ENCODE assay signal across 16 cellular contexts in genomic region chr2:8980096-8980495, GRCh38. TPM values are rescaled to one million over a fixed set of nuclear protein-coding genes. Genes with fewer than 3 reads are reported as not detected.
DNase-seq lines count a peak whose midpoint lies in the region; TF ChIP-seq lines count a peak whose summit lies in the region.
"Had no signal": no experiment of that assay in that cellular context is flagged by ENCODE, and none has a peak within 500 bp of the region (broad histone marks: within the 10 kb centered on the region; RNA-seq: fewer than 3 reads in every experiment).

No MANE protein-coding gene starts in this region.

- no peak overlapping the region for H3K4me3 Mint-ChIP-seq in activated T-cell treated with anti-CD3 and anti-CD28 coated beads, Interleukin-2, amount 50 U/mL, for 24 hours
- H3K4me3 Mint-ChIP-seq: CD8-positive, alpha-beta memory T cell; HFFc6; IgD-negative memory B cell had no signal

- no peak for TF ChIP-seq CTCF in brain microvascular endothelial cell (IDR thresholded peaks at IDR 0.05; ENCODE audit: low read depth, low read length, missing control alignments)

- no peaks in the 10 kb centered on the region for H3K36me3 ChIP-seq in brain microvascular endothelial cell (replicated peaks)

- H3K9me3 Mint-ChIP-seq in activated T-cell treated with anti-CD3 and anti-CD28 coated beads, Interleukin-2, amount 50 U/mL, for 24 hours, result no peaks in the 10 kb centered on the region
- H3K9me3 Mint-ChIP-seq: CD8-positive, alpha-beta memory T cell; HFFc6; IgD-negative memory B cell had no signal

- no peaks in the 10 kb centered on the region for H3K27me3 Mint-ChIP-seq in activated T-cell treated with anti-CD3 and anti-CD28 coated beads, Interleukin-2, amount 50 U/mL, for 24 hours

- no peaks in the 10 kb centered on the region for H3K27me3 ChIP-seq in brain microvascular endothelial cell (replicated peaks)

- peak; percentile 31 for DNase-seq in RPMI7951 (ENCODE audit: low read depth)
- DNase-seq in brain microvascular endothelial cell, result peak; percentile 88
- DNase-seq in iris pigment epithelial cell (ENCODE audit: low read depth), result peak; percentile 94
- peak; percentile 73 for DNase-seq in smooth muscle cell of the brain vasculature (ENCODE audit: low read depth, low spot score)
- no peak for DNase-seq in activated T-cell treated with anti-CD3 and anti-CD28 coated beads, Interleukin-2, amount 50 U/mL, for 24 hours
- no peak for DNase-seq in DMS53 (lab: John Stamatoyannopoulos, UW)
- DNase-seq in NCI-H187 treated with DMSO at 0.1 percent for 48 hours (lab: John Stamatoyannopoulos, UW), result no peak
- DNase-seq: C1 segment of cervical spinal cord; CD8-positive, alpha-beta memory T cell; HFFc6; Karpas-422; MM.1S; NCI-H1092; NCI-H146; NCI-H2081 treated with DMSO at 0.1 percent for 48 hours had no signal

- in situ Hi-C loops in brain microvascular endothelial cell (cut with HindIII; ENCODE audit: low pct_ligation_motif_present, low sequenced_read_pairs), result no loop called here

- no peaks in the 10 kb centered on the region for H3K4me1 Mint-ChIP-seq in activated T-cell treated with anti-CD3 and anti-CD28 coated beads, Interleukin-2, amount 50 U/mL, for 24 hours (ENCODE audit: low read depth)
- H3K4me1 Mint-ChIP-seq: CD8-positive, alpha-beta memory T cell had no signal

- H3K27ac Mint-ChIP-seq in activated T-cell treated with anti-CD3 and anti-CD28 coated beads, Interleukin-2, amount 50 U/mL, for 24 hours, result no peak overlapping the region
- H3K27ac Mint-ChIP-seq: CD8-positive, alpha-beta memory T cell; HFFc6; IgD-negative memory B cell had no signal

- H3K36me3 Mint-ChIP-seq in activated T-cell treated with anti-CD3 and anti-CD28 coated beads, Interleukin-2, amount 50 U/mL, for 24 hours (ENCODE audit: low read depth), result no peaks in the 10 kb centered on the region
- H3K36me3 Mint-ChIP-seq: CD8-positive, alpha-beta memory T cell; IgD-negative memory B cell had no signal

- H3K27ac ChIP-seq in brain microvascular endothelial cell, result peak overlapping the region; percentile 10

- H3K4me3 ChIP-seq in brain microvascular endothelial cell (ENCODE audit: low read depth, low read length), result no peak overlapping the region

RNA-seq across cellular contexts. Expression of gene MBOAT2, which starts 23.4 kb away (rescaled TPM):
- total RNA-seq in RPMI7951 (2014; rRNA removed; shearing (Covaris generic)), result 33.9 and 41.1 TPM in 2 replicates

Comparison
In these comparisons a context has a peak if more than half of its experiments do, and no peak if none do; other contexts are left out.
1. DNase-seq: peak in RPMI7951 (single experiment), brain microvascular endothelial cell (single experiment), iris pigment epithelial cell (single experiment) and smooth muscle cell of the brain vasculature (single experiment); none in activated T-cell treated with anti-CD3 and anti-CD28 coated beads, Interleukin-2, amount 50 U/mL, for 24 hours (single experiment), DMS53 (single experiment) and NCI-H187 treated with DMSO at 0.1 percent for 48 hours (single experiment).